Comparison of ENCODE assay signal across 8 cellular contexts in genomic region chr5:150625831-150626746, GRCh38. TPM values are rescaled to one million over a fixed set of nuclear protein-coding genes. Genes with fewer than 3 reads are reported as not detected.
DNase-seq lines count a peak whose midpoint lies in the region; ATAC-seq and TF ChIP-seq lines count a peak whose summit lies in the region.

No MANE protein-coding gene starts in this region.

- H4K5ac ChIP-seq in mesendoderm (ENCODE audit: low read length), result no peak overlapping the region

- H3K4me2 ChIP-seq in mesendoderm (ENCODE audit: low read length), result no peak overlapping the region

- H3K36me3 Mint-ChIP-seq in activated T-helper 17 cell treated with anti-CD3 and anti-CD28 coated beads, Interleukin-2, amount 50 U/mL, for 72 hours (ENCODE audit: low read depth), result no peaks in the 10 kb centered on the region

- TF ChIP-seq EP300 in ovary (IDR thresholded peaks at IDR 0.05), result no peak

- H3K79me2 ChIP-seq in mesendoderm (ENCODE audit: control insufficient read depth, insufficient read depth, low read length), result no peaks in the 10 kb centered on the region

- TF ChIP-seq POLR2A in body of pancreas (IDR thresholded peaks at IDR 0.05) (no peak), ovary (IDR thresholded peaks at IDR 0.05) (no peak)

- no peak overlapping the region for H2AK5ac ChIP-seq in mesendoderm (ENCODE audit: low read length)

- H3K4me3 Mint-ChIP-seq in activated T-helper 17 cell treated with anti-CD3 and anti-CD28 coated beads, Interleukin-2, amount 50 U/mL, for 72 hours, result no peak overlapping the region

- 58% methylated on average over 9 to 10 of the region's 10 CpGs for WGBS in body of pancreas, 2 donors
- WGBS in ovary, 3 donors, result 38 to 45% (median 41%) methylated on average over 10 of the region's 10 CpGs
- no CpG with 5 or more reads among the region's 10 CpGs for WGBS in mesendoderm (ENCODE audit: extremely low coverage, insufficient coverage, low lambda C conversion rate)

- no peaks in the 10 kb centered on the region for H3K9me3 ChIP-seq in body of pancreas
- no peaks in the 10 kb centered on the region for H3K9me3 ChIP-seq in ovary

- H3K4me3 ChIP-seq in body of pancreas (peak overlapping the region in 1 of 2 donors; percentile 43), ovary (peak overlapping the region; percentile 46), mesendoderm (ENCODE audit: low read length) (no peak overlapping the region)

- H3K56ac ChIP-seq in mesendoderm (ENCODE audit: low read length), result no peak overlapping the region

- no peak overlapping the region for H2BK5ac ChIP-seq in mesendoderm (ENCODE audit: low read length)

- peaks cover 12% of the 10 kb centered on the region for H3K27me3 Mint-ChIP-seq in activated T-helper 17 cell treated with anti-CD3 and anti-CD28 coated beads, Interleukin-2, amount 50 U/mL, for 72 hours

- H2BK120ac ChIP-seq in mesendoderm (ENCODE audit: low read depth, low read length), result no peak overlapping the region

- H3K4me1 ChIP-seq in body of pancreas (peaks cover 67% of the 10 kb centered on the region), ovary (ENCODE audit: insufficient read depth) (peaks cover 25% of the 10 kb centered on the region), mesendoderm (ENCODE audit: control insufficient read depth, low read depth, low read length) (peaks cover 2% of the 10 kb centered on the region)

- H3K79me1 ChIP-seq in mesendoderm (ENCODE audit: low read length), result no peaks in the 10 kb centered on the region

- no peaks in the 10 kb centered on the region for H3K36me3 ChIP-seq in body of pancreas (replicated peaks in 1 of 2; ENCODE audit: insufficient read depth in 1 of 2, low read depth in 2 of 2)
- no peaks in the 10 kb centered on the region for H3K36me3 ChIP-seq in ovary
- no peaks in the 10 kb centered on the region for H3K36me3 ChIP-seq in mesendoderm (ENCODE audit: control insufficient read depth, insufficient read depth, low read length)

- H3K27ac Mint-ChIP-seq in activated T-helper 17 cell treated with anti-CD3 and anti-CD28 coated beads, Interleukin-2, amount 50 U/mL, for 72 hours, result no peak overlapping the region

- H3K9ac ChIP-seq in mesendoderm (ENCODE audit: low read length), result no peak overlapping the region

- TF ChIP-seq CTCF in body of pancreas (IDR thresholded peaks at IDR 0.05), result no peak
- no peak for TF ChIP-seq CTCF in ovary (IDR thresholded peaks at IDR 0.05)

- H4K8ac ChIP-seq in mesendoderm (ENCODE audit: low read depth, low read length), result no peak overlapping the region

- DNase-seq in body of pancreas (no peak), ovary (peak in 1 of 5 donors; percentile 50), mesendoderm (no peak), HPDE6-E6E7 (ENCODE audit: extremely low spot score) (no peak), NCI-H1092 (lab: John Stamatoyannopoulos, UW) (no peak)

- H3K27me3 ChIP-seq in body of pancreas, result no peaks in the 10 kb centered on the region
- H3K27me3 ChIP-seq in ovary, result no peaks in the 10 kb centered on the region
- H3K27me3 ChIP-seq in mesendoderm (ENCODE audit: insufficient read depth, low read length, poor library complexity), result no peaks in the 10 kb centered on the region

- no peak overlapping the region for H3K18ac ChIP-seq in mesendoderm (ENCODE audit: low read length)

- H3K9me3 Mint-ChIP-seq in activated T-helper 17 cell treated with anti-CD3 and anti-CD28 coated beads, Interleukin-2, amount 50 U/mL, for 72 hours, result no peaks in the 10 kb centered on the region

- H3K4me1 Mint-ChIP-seq in activated T-helper 17 cell treated with anti-CD3 and anti-CD28 coated beads, Interleukin-2, amount 50 U/mL, for 72 hours, result peaks cover 16% of the 10 kb centered on the region

- no peak overlapping the region for H3K23ac ChIP-seq in mesendoderm (ENCODE audit: low read length)

- H2BK15ac ChIP-seq in mesendoderm (replicated peaks; ENCODE audit: low read depth), result no peak overlapping the region

- H3K27ac ChIP-seq in body of pancreas (peak overlapping the region; percentile 57 to 94 (median 90)), ovary (peak overlapping the region; percentile 76 to 80), mesendoderm (ENCODE audit: low read depth, low read length) (no peak overlapping the region)

- ATAC-seq in GM18520 (IDR thresholded peaks at IDR 0.05; ENCODE audit: unreplicated experiment) (peak; percentile 44), HG02885 (IDR thresholded peaks at IDR 0.05; ENCODE audit: poor library complexity, unreplicated experiment) (peak; percentile 35), body of pancreas (no peak)
- ATAC-seq in activated T-helper 17 cell treated with anti-CD3 and anti-CD28 coated beads, Interleukin-2, amount 50 U/mL, for 72 hours (replicated peaks), result no peak

- H3K4ac ChIP-seq in mesendoderm (ENCODE audit: low read depth, low read length), result no peak overlapping the region

- intact Hi-C loops in body of pancreas (cut with DNase I), result no loop called here
- intact Hi-C loops in ovary (cut with DNase I), result no loop called here

RNA-seq across cellular contexts. Expression of gene SYNPO, which starts 14.4 kb away (rescaled TPM):
- total RNA-seq in body of pancreas (10 to 100 TPM; 18.4 to 40.9 TPM), ovary (100 to 1,000 TPM in 3 of 7 donors, 10 to 100 TPM in 3, 1 to 10 TPM in 1; 8.3 to 174 (median 70.2) TPM)
- 10 to 100 TPM; 31.0 to 86.9 TPM for polyA plus RNA-seq in ovary
- polyA plus RNA-seq in mesendoderm (2013, experiment 1 of 2), result 1.7 TPM
- 1.6 TPM for polyA plus RNA-seq in mesendoderm (2013, experiment 2 of 2)
- under 1 TPM; 0.04 to 0.37 TPM for total RNA-seq in activated T-helper 17 cell treated with anti-CD3 and anti-CD28 coated beads, Interleukin-2, amount 50 U/mL, for 72 hours

RNA-seq across cellular contexts. Expression of gene MYOZ3, which starts 35.0 kb away (rescaled TPM):
- total RNA-seq in body of pancreas (under 1 TPM in 1 of 2 donors, not detected in 1; 0.26 TPM), ovary (1 to 10 TPM in 4 of 7 donors, under 1 TPM in 3; 0.36 to 2.6 (median 1.2) TPM)
- polyA plus RNA-seq in ovary, result 1 to 10 TPM; 1.6 to 2.7 TPM
- polyA plus RNA-seq in mesendoderm (2013, experiment 1 of 2), result 11.8 TPM
- 11.5 TPM for polyA plus RNA-seq in mesendoderm (2013, experiment 2 of 2)
- total RNA-seq in activated T-helper 17 cell treated with anti-CD3 and anti-CD28 coated beads, Interleukin-2, amount 50 U/mL, for 72 hours, result under 1 TPM; 0.06 to 0.21 TPM

Comparison
In these comparisons a context has a peak if more than half of its experiments do, and no peak if none do; other contexts are left out.
1. ATAC-seq: peak in GM18520 (single experiment) and HG02885 (single experiment); none in body of pancreas (single experiment) and activated T-helper 17 cell treated with anti-CD3 and anti-CD28 coated beads, Interleukin-2, amount 50 U/mL, for 72 hours (single experiment).
2. RNA of gene SYNPO, which starts 14.4 kb away (total RNA-seq): 8.3 to 174 TPM in ovary and 18.4 to 40.9 TPM in body of pancreas; 0.04 to 0.37 TPM in activated T-helper 17 cell treated with anti-CD3 and anti-CD28 coated beads, Interleukin-2, amount 50 U/mL, for 72 hours; every median in the first group is over 4 times any median in the second.